In genomic region chr13:46992383-46992952, GRCh38 we compare ENCODE assay signal across 12 cellular contexts.
DNase-seq lines count a peak whose midpoint lies in the region; ATAC-seq and TF ChIP-seq lines count a peak whose summit lies in the region.
"Had no signal": no experiment of that assay in that cellular context is flagged by ENCODE, and none has a peak within 500 bp of the region (broad histone marks: within the 10 kb centered on the region; RNA-seq: fewer than 3 reads in every experiment).

No MANE protein-coding gene starts in this region.

- TF ChIP-seq CTCF in cardiac muscle cell (IDR thresholded peaks at IDR 0.05; ENCODE audit: low read depth, low read length) (peak; percentile 55), KMS-11 (conservative IDR thresholded peaks at IDR 0.05; ENCODE audit: low read depth, low read length) (0 out of 2 replicates have a peak, but pooled peaks have one; percentile 28), mammary epithelial cell (conservative IDR thresholded peaks at IDR 0.05 in 1 of 2, IDR thresholded peaks at IDR 0.05 in 1 of 2; ENCODE audit: extremely low read depth in 1 of 2, insufficient read depth in 1 of 2, low read depth in 1 of 2, low read length in 2 of 2) (peak; percentile 27 to 59)

- dilution Hi-C loops in mammary epithelial cell (cut with HindIII; ENCODE audit: low sequenced_read_pairs), result no loop called here

- H4K20me1 ChIP-seq in KMS-11 (ENCODE audit: insufficient read depth) (no peaks in the 10 kb centered on the region), mammary epithelial cell (ENCODE audit: insufficient read depth, low read length) (no peaks in the 10 kb centered on the region)

- H3K4me2 ChIP-seq in KMS-11, result no peak overlapping the region
- H3K4me2 ChIP-seq in mammary epithelial cell (ENCODE audit: insufficient read depth, low read depth, low read length), result no peak overlapping the region

- peak; percentile 5 to 50 for DNase-seq in cardiac muscle cell (ENCODE audit: low read depth in 1 of 2, low spot score in 1 of 2)
- no peak for DNase-seq in Right ventricle myocardium inferior (ENCODE audit: missing footprints)
- peak; percentile 32 for DNase-seq in mammary epithelial cell
- no peak for DNase-seq in right cardiac atrium
- no peak for DNase-seq in G401 (ENCODE audit: low spot score)
- DNase-seq in NCI-H446 (lab: John Stamatoyannopoulos, UW), result no peak
- DNase-seq: amniotic stem cell; stimulated activated CD4-positive, alpha-beta T cell treated with anti-CD3 and anti-CD28 coated beads, Interleukin-4, amount 100 ng/mL, for 4 hours had no signal

- no peak overlapping the region for H3K4me3 ChIP-seq in cardiac muscle cell
- no peak overlapping the region for H3K4me3 ChIP-seq in KMS-11 (IDR thresholded peaks at IDR 0.05; ENCODE audit: insufficient read depth, low read depth, low read length)
- no peak overlapping the region for H3K4me3 ChIP-seq in mammary epithelial cell (replicated peaks in 1 of 3; ENCODE audit: insufficient read depth in 1 of 3, low read depth in 2 of 3, low read length in 3 of 3)
- H3K4me3 ChIP-seq in right cardiac atrium (ENCODE audit: low read length), result no peak overlapping the region
- H3K4me3 ChIP-seq: lung, SJSA1 had no signal

- H3K9me3 ChIP-seq in cardiac muscle cell (ENCODE audit: low read depth) (no peaks in the 10 kb centered on the region), mammary epithelial cell (replicated peaks; ENCODE audit: insufficient read depth, low read length) (no peaks in the 10 kb centered on the region), right cardiac atrium (ENCODE audit: control insufficient read depth, low read length) (no peaks in the 10 kb centered on the region)
- H3K9me3 ChIP-seq: SJSA1 had no signal

- 74% methylated on average over 3 of the region's 3 CpGs for WGBS in mammary epithelial cell (ENCODE audit: low coverage, missing lambda C conversion rate)
- 73% methylated on average over 3 of the region's 3 CpGs for WGBS in right cardiac atrium

- BruUV-seq in mammary epithelial cell (replicated peaks; lab: Mats Ljungman, UMichigan), result no TSS peak

- CTCF ChIA-PET in mammary epithelial cell (lab: Charles Lee; ENCODE audit: low non-redundant PET), result interaction anchor here (0.6 kb wide), 1 partner anchor 30 kb away, joined by 3 read pairs; no protein-coding TSS in a partner anchor

- H3K36me3 ChIP-seq in cardiac muscle cell (no peaks in the 10 kb centered on the region), KMS-11 (ENCODE audit: insufficient read depth) (no peaks in the 10 kb centered on the region), mammary epithelial cell (ENCODE audit: insufficient read depth, low read length) (no peaks in the 10 kb centered on the region)
- H3K36me3 ChIP-seq: SJSA1 had no signal

- H3K27ac ChIP-seq in cardiac muscle cell, result no peak overlapping the region
- H3K27ac ChIP-seq in KMS-11, result no peak overlapping the region
- H3K27ac ChIP-seq in mammary epithelial cell (ENCODE audit: insufficient read depth, low read depth, low read length), result no peak overlapping the region
- H3K27ac ChIP-seq in right cardiac atrium (ENCODE audit: low read length), result no peak overlapping the region
- H3K27ac ChIP-seq: SJSA1 had no signal

- intact Hi-C loops in Right ventricle myocardium inferior (cut with DNase I), result no loop called here
- intact Hi-C loops in mammary epithelial cell (cut with micrococcal nuclease), result no loop called here
- intact Hi-C loops in right cardiac atrium (cut with DNase I), result no loop called here

- H3K27me3 ChIP-seq in cardiac muscle cell (no peaks in the 10 kb centered on the region), KMS-11 (ENCODE audit: insufficient read depth, low read depth) (no peaks in the 10 kb centered on the region), mammary epithelial cell (ENCODE audit: insufficient read depth, low read length) (no peaks in the 10 kb centered on the region), right cardiac atrium (ENCODE audit: control insufficient read depth, insufficient read depth) (no peaks in the 10 kb centered on the region)
- H3K27me3 ChIP-seq: SJSA1 had no signal

- H3K4me1 ChIP-seq in cardiac muscle cell (ENCODE audit: low read depth) (no peaks in the 10 kb centered on the region), KMS-11 (ENCODE audit: low read depth, poor library complexity, severe bottlenecking) (no peaks in the 10 kb centered on the region), mammary epithelial cell (ENCODE audit: insufficient read depth, low read length) (no peaks in the 10 kb centered on the region), right cardiac atrium (ENCODE audit: control insufficient read depth, insufficient read depth, low read length) (no peaks in the 10 kb centered on the region)
- H3K4me1 ChIP-seq: SJSA1 had no signal

- ATAC-seq in Right ventricle myocardium inferior (no peak), GM19452 (IDR thresholded peaks at IDR 0.05; ENCODE audit: unreplicated experiment) (no peak), right cardiac atrium (no peak)

- no peak overlapping the region for H3K9ac ChIP-seq in KMS-11
- no peak overlapping the region for H3K9ac ChIP-seq in mammary epithelial cell (ENCODE audit: insufficient read depth, low read length)

- H2AFZ ChIP-seq in KMS-11 (ENCODE audit: low read depth), result no peak overlapping the region
- no peak overlapping the region for H2AFZ ChIP-seq in mammary epithelial cell (ENCODE audit: low read depth, low read length)

- H3K79me2 ChIP-seq in KMS-11 (ENCODE audit: insufficient read depth, low read depth), result no peaks in the 10 kb centered on the region
- no peaks in the 10 kb centered on the region for H3K79me2 ChIP-seq in mammary epithelial cell (ENCODE audit: insufficient read depth, low read length)

- in situ Hi-C loops in mammary epithelial cell (cut with MboI; ENCODE audit: low sequenced_read_pairs in 2 of 2) (no loop called here), G401 (cut with HindIII; ENCODE audit: low sequenced_read_pairs) (no loop called here)

Comparison
In these comparisons a context has a peak if more than half of its experiments do, and no peak if none do; other contexts are left out.
1. DNase-seq: peak in cardiac muscle cell (2 of 2) and mammary epithelial cell (single experiment); none in Right ventricle myocardium inferior (single experiment), right cardiac atrium (0 of 3), G401 (single experiment) and NCI-H446 (0 of 2).
2. Peak in every context shown above with its lines, with median percentiles within 50 percentile points of each other: CTCF ChIP-seq.